26 cellular contexts compared by ENCODE assay signal in genomic region chr11:28715726-28716125, GRCh38.
"Had no signal": no experiment of that assay in that cellular context is flagged by ENCODE, and none has a peak within 500 bp of the region (broad histone marks: within the 10 kb centered on the region; RNA-seq: fewer than 3 reads in every experiment).

No MANE protein-coding gene starts in this region.

- H3K36me3 Mint-ChIP-seq: activated naive CD4-positive, alpha-beta T cell treated with anti-CD3 and anti-CD28 coated beads, Interleukin-2, amount 50 U/mL, for 24 hours; naive thymus-derived CD4-positive, alpha-beta T cell; stimulated activated memory B cell treated with anti-CD40 and anti-IgM and Interleukin-4, amounts not matched to agents 10 μg/mL and 1 μg/mL and 100 μg/mL, for 72 hours had no signal

- H3K9me3 ChIP-seq: sigmoid colon, uterus had no signal

- FAIRE-seq: endothelial cell of umbilical vein, kidney had no signal

- H3K4me2 ChIP-seq: smooth muscle cell had no signal

- H3K4me3 Mint-ChIP-seq: activated CD8-positive, alpha-beta T cell treated with anti-CD3 and anti-CD28 coated beads, Interleukin-2, amount 10 ng/mL, durations not matched to agents 7 days and 5 days; activated naive CD4-positive, alpha-beta T cell treated with anti-CD3 and anti-CD28 coated beads, Interleukin-2, amount 50 U/mL, for 24 hours; effector memory CD8-positive, alpha-beta T cell; naive thymus-derived CD4-positive, alpha-beta T cell; neural crest cell; stimulated activated memory B cell treated with anti-CD40 and anti-IgM and Interleukin-4, amounts not matched to agents 10 μg/mL and 1 μg/mL and 100 μg/mL, for 72 hours had no signal

- H3K27me3 ChIP-seq: sigmoid colon, uterus had no signal

- DNase-seq: activated CD4-positive, alpha-beta T cell treated with anti-CD3 and anti-CD28 coated beads for 1 hour; activated CD4-positive, alpha-beta T cell treated with anti-CD3 and anti-CD28 coated beads, Interleukin-2, amount 50 U/mL, for 1 hour; activated CD8-positive, alpha-beta T cell treated with anti-CD3 and anti-CD28 coated beads, Interleukin-2, amount 10 ng/mL, durations not matched to agents 7 days and 5 days; activated gamma-delta T cell treated with Interleukin-2 at 50 U/mL for 16 hours; aorta; central memory CD4-positive, alpha-beta T cell; dermis blood vessel endothelial cell; effector memory CD8-positive, alpha-beta T cell; foreskin melanocyte; kidney; naive thymus-derived CD4-positive, alpha-beta T cell; occipital lobe; posterior cingulate gyrus; sigmoid colon; stimulated activated CD4-positive, alpha-beta T cell treated with anti-CD3 and anti-CD28 coated beads, Interleukin-15, amount 100 ng/mL, for 24 hours; trophoblast cell; uterus; WERI-Rb-1 had no signal

- H3K9me3 Mint-ChIP-seq: activated naive CD4-positive, alpha-beta T cell treated with anti-CD3 and anti-CD28 coated beads, Interleukin-2, amount 50 U/mL, for 24 hours; neural crest cell; stimulated activated memory B cell treated with anti-CD40 and anti-IgM and Interleukin-4, amounts not matched to agents 10 μg/mL and 1 μg/mL and 100 μg/mL, for 72 hours had no signal

- H3K27me3 Mint-ChIP-seq: activated naive CD4-positive, alpha-beta T cell treated with anti-CD3 and anti-CD28 coated beads, Interleukin-2, amount 50 U/mL, for 24 hours; effector memory CD8-positive, alpha-beta T cell; naive thymus-derived CD4-positive, alpha-beta T cell; stimulated activated memory B cell treated with anti-CD40 and anti-IgM and Interleukin-4, amounts not matched to agents 10 μg/mL and 1 μg/mL and 100 μg/mL, for 72 hours had no signal

- H3K4me1 ChIP-seq: sigmoid colon, uterus had no signal

- H3K27ac Mint-ChIP-seq: activated CD8-positive, alpha-beta T cell treated with anti-CD3 and anti-CD28 coated beads, Interleukin-2, amount 10 ng/mL, durations not matched to agents 7 days and 5 days; activated naive CD4-positive, alpha-beta T cell treated with anti-CD3 and anti-CD28 coated beads, Interleukin-2, amount 50 U/mL, for 24 hours; effector memory CD8-positive, alpha-beta T cell; naive thymus-derived CD4-positive, alpha-beta T cell; stimulated activated memory B cell treated with anti-CD40 and anti-IgM and Interleukin-4, amounts not matched to agents 10 μg/mL and 1 μg/mL and 100 μg/mL, for 72 hours had no signal

- H3K4me1 Mint-ChIP-seq: activated naive CD4-positive, alpha-beta T cell treated with anti-CD3 and anti-CD28 coated beads, Interleukin-2, amount 50 U/mL, for 24 hours; naive thymus-derived CD4-positive, alpha-beta T cell; stimulated activated memory B cell treated with anti-CD40 and anti-IgM and Interleukin-4, amounts not matched to agents 10 μg/mL and 1 μg/mL and 100 μg/mL, for 72 hours had no signal

- H3K36me3 ChIP-seq: sigmoid colon, uterus, WERI-Rb-1 had no signal

- H3K27ac ChIP-seq: sigmoid colon, uterus, WERI-Rb-1 had no signal

- ATAC-seq: activated CD8-positive, alpha-beta T cell treated with anti-CD3 and anti-CD28 coated beads, Interleukin-2, amount 10 ng/mL, durations not matched to agents 7 days and 5 days; effector memory CD8-positive, alpha-beta T cell; esophagus mucosa; left lobe of liver; naive thymus-derived CD4-positive, alpha-beta T cell; stimulated activated memory B cell treated with anti-CD40 and anti-IgM and Interleukin-4, amounts not matched to agents 10 μg/mL and 1 μg/mL and 100 μg/mL, for 72 hours had no signal

- H3K4me3 ChIP-seq: lung, sigmoid colon, smooth muscle cell, uterus had no signal
